Comparison of ENCODE assay signal across 12 cellular contexts in genomic region chr17:67818110-67819002, GRCh38. TPM values are rescaled to one million over a fixed set of nuclear protein-coding genes. Genes with fewer than 3 reads are reported as not detected.
DNase-seq lines count a peak whose midpoint lies in the region; ATAC-seq and TF ChIP-seq lines count a peak whose summit lies in the region.
"Had no signal": no experiment of that assay in that cellular context is flagged by ENCODE, and none has a peak within 500 bp of the region (broad histone marks: within the 10 kb centered on the region; RNA-seq: fewer than 3 reads in every experiment).

No MANE protein-coding gene starts in this region.

- H3K36me3 ChIP-seq in Karpas-422 (ENCODE audit: insufficient read depth, low read length) (no peaks in the 10 kb centered on the region), colonic mucosa (no peaks in the 10 kb centered on the region)
- H3K36me3 ChIP-seq: stomach had no signal

- no peaks in the 10 kb centered on the region for H4K20me1 ChIP-seq in Karpas-422 (ENCODE audit: insufficient read depth, low read depth, low read length)

- no peak overlapping the region for H2AFZ ChIP-seq in Karpas-422 (ENCODE audit: low read length)

- H3K9me3 ChIP-seq in Karpas-422 (ENCODE audit: low read length) (no peaks in the 10 kb centered on the region), colonic mucosa (no peaks in the 10 kb centered on the region)
- H3K9me3 ChIP-seq: stomach had no signal

- DNase-seq in DMS 273 (lab: John Stamatoyannopoulos, UW; ENCODE audit: unreplicated experiment), result peak; percentile 50
- DNase-seq in DMS 273 treated with DMSO at 0.1 percent for 48 hours (lab: John Stamatoyannopoulos, UW), result no peak
- peak; percentile 97 for DNase-seq in Karpas-422
- DNase-seq in sciatic nerve (ENCODE audit: low spot score), result peak; percentile 34
- no peak for DNase-seq in LoVo (ENCODE audit: low spot score)
- no peak for DNase-seq in SKM-1 treated with dmso at 0.1 percent for 144 hours (lab: John Stamatoyannopoulos, UW; ENCODE audit: unreplicated experiment)
- no peak for DNase-seq in colonic mucosa
- DNase-seq: activated CD4-positive, alpha-beta T cell treated with anti-CD3 and anti-CD28 coated beads, Interleukin-2, amount 50 U/mL, for 4 hours; retina; stomach had no signal

- H3K27me3 ChIP-seq in Karpas-422 (ENCODE audit: low read length) (no peaks in the 10 kb centered on the region), colonic mucosa (no peaks in the 10 kb centered on the region)
- H3K27me3 ChIP-seq: stomach had no signal

- no peaks in the 10 kb centered on the region for H3K9me2 ChIP-seq in Karpas-422 (replicated peaks; ENCODE audit: insufficient read depth, low read length)

- H3K4me2 ChIP-seq in Karpas-422 (ENCODE audit: low read depth, low read length, poor library complexity, severe bottlenecking), result peak overlapping the region; percentile 81

- H3K4me3 ChIP-seq in Karpas-422 (ENCODE audit: low read length) (peak overlapping the region; percentile 50; the same call in 1 of the 2 replicates), colonic mucosa (no peak overlapping the region)
- H3K4me3 ChIP-seq: stomach had no signal

- no peaks in the 10 kb centered on the region for H3K79me2 ChIP-seq in Karpas-422 (ENCODE audit: low read length)

- H3K9ac ChIP-seq in Karpas-422 (ENCODE audit: low read length) (peak overlapping the region; percentile 87), colonic mucosa (ENCODE audit: low read depth in 2 of 2, low read length in 2 of 2) (no peak overlapping the region)

- TF ChIP-seq CTCF in colonic mucosa (IDR thresholded peaks at IDR 0.05), result no peak

- intact Hi-C loops in sciatic nerve (cut with DNase I), result no loop called here
- intact Hi-C loops in colonic mucosa (cut with DNase I), result no loop called here

- H3K27ac ChIP-seq in Karpas-422 (ENCODE audit: low read length), result peak overlapping the region; percentile 97
- H3K27ac ChIP-seq in colonic mucosa, result no peak overlapping the region
- H3K27ac ChIP-seq: 22Rv1, stomach had no signal

- ATAC-seq in HG02623 (IDR thresholded peaks at IDR 0.05; ENCODE audit: unreplicated experiment) (peak; percentile 49), sciatic nerve (no peak)

- H3K4me1 ChIP-seq in Karpas-422 (ENCODE audit: low read length) (peaks cover 99% of the 10 kb centered on the region), colonic mucosa (no peaks in the 10 kb centered on the region)
- H3K4me1 ChIP-seq: stomach had no signal

RNA-seq across cellular contexts. Expression of gene BPTF, which starts 6.9 kb away (rescaled TPM):
- total RNA-seq in Karpas-422 (2014; rRNA removed; shearing (Covaris generic); ENCODE audit: low replicate concordance), result 197 and 310 TPM in 2 replicates
- total RNA-seq in sciatic nerve, result 154 TPM
- total RNA-seq in colonic mucosa, result 10 to 100 TPM; 61.3 to 77.9 TPM

Comparison
In these comparisons a context has a peak if more than half of its experiments do, and no peak if none do; other contexts are left out.
1. DNase-seq: peak in DMS 273 (single experiment), Karpas-422 (single experiment) and sciatic nerve (single experiment); none in DMS 273 treated with DMSO at 0.1 percent for 48 hours (single experiment), LoVo (single experiment), SKM-1 treated with dmso at 0.1 percent for 144 hours (single experiment) and colonic mucosa (single experiment).